16 cellular contexts compared by ENCODE assay signal in genomic region chr11:45880772-45881570, GRCh38.
DNase-seq lines count a peak whose midpoint lies in the region; TF ChIP-seq lines count a peak whose summit lies in the region.
"Had no signal": no experiment of that assay in that cellular context is flagged by ENCODE, and none has a peak within 500 bp of the region (broad histone marks: within the 10 kb centered on the region; RNA-seq: fewer than 3 reads in every experiment).

No MANE protein-coding gene starts in this region.

- no peak for TF ChIP-seq CTCF in VCaP (conservative IDR thresholded peaks at IDR 0.05)

- DNase-seq in DMS 273 treated with DMSO at 0.1 percent for 48 hours (lab: John Stamatoyannopoulos, UW), result peak; percentile 53
- DNase-seq in NCI-H2081 treated with DMSO at 0.1 percent for 48 hours (lab: John Stamatoyannopoulos, UW), result peak; percentile 36
- peak; percentile 16 for DNase-seq in left kidney (ENCODE audit: low read depth, low spot score)
- no peak for DNase-seq in central memory CD4-positive, alpha-beta T cell
- no peak for DNase-seq in NCI-H345 treated with DMSO at 0.1 percent for 48 hours (lab: John Stamatoyannopoulos, UW; ENCODE audit: unreplicated experiment)
- no peak for DNase-seq in Kasumi-1 (lab: John Stamatoyannopoulos, UW)
- DNase-seq in iPS-NIHi11 (ENCODE audit: low spot score), result no peak
- DNase-seq: activated CD4-positive, alpha-beta T cell treated with anti-CD3 and anti-CD28 coated beads for 4 hours; activated naive CD4-positive, alpha-beta T cell treated with anti-CD3 and anti-CD28 coated beads, Interleukin-2, amount 10 ng/mL, durations not matched to agents 7 days and 5 days; brain microvascular endothelial cell; effector memory CD4-positive, alpha-beta T cell; left colon; NCI-H187 treated with DMSO at 0.1 percent for 48 hours; testis had no signal

- H3K27ac ChIP-seq in VCaP, result peak overlapping the region; percentile 66
- H3K27ac ChIP-seq: brain microvascular endothelial cell, ovary had no signal

Comparison
In these comparisons a context has a peak if more than half of its experiments do, and no peak if none do; other contexts are left out.
1. DNase-seq: peak in DMS 273 treated with DMSO at 0.1 percent for 48 hours (single experiment), NCI-H2081 treated with DMSO at 0.1 percent for 48 hours (single experiment) and left kidney (single experiment); none in central memory CD4-positive, alpha-beta T cell (single experiment), NCI-H345 treated with DMSO at 0.1 percent for 48 hours (single experiment), Kasumi-1 (0 of 2) and iPS-NIHi11 (single experiment).